9 cellular contexts compared by ENCODE assay signal in genomic region chr17:58330544-58330996, GRCh38. TPM values are rescaled to one million over a fixed set of nuclear protein-coding genes. Genes with fewer than 3 reads are reported as not detected.
DNase-seq lines count a peak whose midpoint lies in the region; ATAC-seq, FAIRE-seq and TF ChIP-seq lines count a peak whose summit lies in the region.
"Had no signal": no experiment of that assay in that cellular context is flagged by ENCODE, and none has a peak within 500 bp of the region (broad histone marks: within the 10 kb centered on the region; RNA-seq: fewer than 3 reads in every experiment).

No MANE protein-coding gene starts in this region.

- peaks cover 51% of the 10 kb centered on the region for H3K36me3 Mint-ChIP-seq in CD4-positive, alpha-beta T cell (ENCODE audit: low read depth)
- H3K36me3 Mint-ChIP-seq in HFFc6 (ENCODE audit: low read depth): no peaks in the 10 kb centered on the region

- TF ChIP-seq CTCF in CD4-positive, alpha-beta T cell (IDR thresholded peaks at IDR 0.05): no peak
- TF ChIP-seq CTCF in Peyer's patch (IDR thresholded peaks at IDR 0.05) (no peak), GM12878 (IDR thresholded peaks at IDR 0.05 in 2 of 3, conservative IDR thresholded peaks at IDR 0.05 in 1 of 3; ENCODE audit: control insufficient read depth in 2 of 3, extremely low read depth in 1 of 3, insufficient read depth in 1 of 3, low read depth in 3 of 3, low read length in 3 of 3) (no peak), HFFc6 (IDR thresholded peaks at IDR 0.05) (no peak), GM10248 (IDR thresholded peaks at IDR 0.05; ENCODE audit: control extremely low read depth, extremely low read depth, low read depth, missing control alignments) (no peak)

- RAD21 ChIA-PET in GM12878 (lab: Charles Lee; ENCODE audit: unreplicated experiment): interaction anchor here (0.6 to 18.1 kb wide), 3 partner anchors 12 to 85 kb away, joined by 3 to 323 read pairs (median 102); partner anchors contain the start of genes RNF43 and SUPT4H1

- no peaks in the 10 kb centered on the region for H3K27me3 Mint-ChIP-seq in CD4-positive, alpha-beta T cell
- H3K27me3 Mint-ChIP-seq in HFFc6 (ENCODE audit: insufficient read depth): peaks cover 12% of the 10 kb centered on the region

- H2BK120ac ChIP-seq in trophoblast cell (ENCODE audit: insufficient read depth, low read length, poor library complexity): no peak overlapping the region

- H4K20me1 ChIP-seq in GM12878 (ENCODE audit: control insufficient read depth, insufficient read depth): no peaks in the 10 kb centered on the region; the same call in 1 of the 2 replicates

- BruUV-seq in GM12878 (replicated peaks; lab: Mats Ljungman, UMichigan): no TSS peak

- peak overlapping the region; percentile 44 for H3K4me2 ChIP-seq in GM12878 (ENCODE audit: control insufficient read depth, insufficient read depth)
- H3K4me2 ChIP-seq in trophoblast cell (ENCODE audit: low read length): no peak overlapping the region

- H2AK5ac ChIP-seq in trophoblast cell (ENCODE audit: low read length): peak overlapping the region; percentile 35

- no peak overlapping the region for H2BK12ac ChIP-seq in trophoblast cell (ENCODE audit: low read length)

- SMC1A ChIA-PET in GM12878 (lab: Charles Lee; ENCODE audit: uncharacterized antibody, unreplicated experiment): interaction anchor here (8.6 kb wide), 1 partner anchor 13 kb away, joined by 143 read pairs; no protein-coding TSS in a partner anchor

- peaks cover 70% of the 10 kb centered on the region for H3K79me2 ChIP-seq in GM12878 (ENCODE audit: control insufficient read depth, insufficient read depth, low read length)
- H3K79me2 ChIP-seq in trophoblast cell (ENCODE audit: control insufficient read depth, insufficient read depth, low read length, poor library complexity): no peaks in the 10 kb centered on the region

- H3K4me1 ChIP-seq in Peyer's patch (peaks cover 0 to 26% (median 11%) of the 10 kb centered on the region in 4 donors), GM12878 (ENCODE audit: control insufficient read depth, insufficient read depth, low read length) (peaks cover 31% of the 10 kb centered on the region), trophoblast cell (ENCODE audit: control insufficient read depth in 1 of 2, insufficient read depth in 2 of 2, low read length in 2 of 2) (peaks cover 10 to 12% of the 10 kb centered on the region in 2 experiments)

- H3K36me3 ChIP-seq in Peyer's patch: no peaks in the 10 kb centered on the region
- peaks cover 6 to 14% of the 10 kb centered on the region in 2 experiments for H3K36me3 ChIP-seq in GM12878 (ENCODE audit: control insufficient read depth in 2 of 2, insufficient read depth in 2 of 2, low read length in 1 of 2)
- no peaks in the 10 kb centered on the region for H3K36me3 ChIP-seq in trophoblast cell (ENCODE audit: control insufficient read depth in 1 of 2, insufficient read depth in 2 of 2, low read length in 2 of 2)

- CTCF ChIA-PET in CD4-positive, alpha-beta T cell (lab: Charles Lee): interaction anchor here (2.4 to 7.9 kb wide), 3 partner anchors 13 to 87 kb away, joined by 8 to 59 read pairs (median 43); partner anchors contain the start of gene RNF43
- CTCF ChIA-PET in GM12878 (lab: Yijun Ruan, JAX) (interaction anchor here (0.8 to 1.7 kb wide), 2 partner anchors 12 to 14 kb away, joined by 3 to 10 read pairs; no protein-coding TSS in a partner anchor), GM10248 (lab: Yijun Ruan, JAX) (interaction anchor here (1.0 kb wide), 1 partner anchor 87 kb away, joined by 3 read pairs; the partner anchor contains the start of gene RNF43)

- no peak overlapping the region for H3K4ac ChIP-seq in trophoblast cell (ENCODE audit: low read depth, low read length)

- no peak for TF ChIP-seq RAD21 in GM12878 (IDR thresholded peaks at IDR 0.05; ENCODE audit: insufficient read depth, low read depth, low read length)

- H3K9me3 ChIP-seq in CD4-positive, alpha-beta T cell (ENCODE audit: control insufficient read depth, low read length): no peaks in the 10 kb centered on the region
- no peaks in the 10 kb centered on the region for H3K9me3 ChIP-seq in Peyer's patch
- no peaks in the 10 kb centered on the region; the same call in 2 of the 3 replicates for H3K9me3 ChIP-seq in GM12878 (replicated peaks; ENCODE audit: control insufficient read depth, insufficient read depth, low read length)
- H3K9me3 ChIP-seq in trophoblast cell (ENCODE audit: insufficient read depth, low read depth, low read length): no peaks in the 10 kb centered on the region

- H2BK5ac ChIP-seq in trophoblast cell (ENCODE audit: low read depth, low read length, poor library complexity): no peak overlapping the region

- TF ChIP-seq EP300 in GM12878 (IDR thresholded peaks at IDR 0.05; ENCODE audit: borderline replicate concordance in 1 of 2, control insufficient read depth in 1 of 2, low read depth in 2 of 2, low read length in 2 of 2): no peak

- H2AFZ ChIP-seq in GM12878 (ENCODE audit: control insufficient read depth, low read depth, low read length) (no peak overlapping the region), trophoblast cell (ENCODE audit: insufficient read depth, low read length, poor library complexity) (no peak overlapping the region)

- H3K79me1 ChIP-seq in trophoblast cell (ENCODE audit: low read length): peaks cover 5% of the 10 kb centered on the region

- H3K4me3 ChIP-seq in Peyer's patch: peak overlapping the region; percentile 57 to 88 (median 72)
- peak overlapping the region; percentile 94 for H3K4me3 ChIP-seq in GM12878
- no peak overlapping the region for H3K4me3 ChIP-seq in trophoblast cell (ENCODE audit: low read depth, low read length)

- no peak for FAIRE-seq in GM12878 (lab: Jason Lieb, UNC)

- H3K4me1 Mint-ChIP-seq in CD4-positive, alpha-beta T cell (ENCODE audit: low read depth): peaks cover 59% of the 10 kb centered on the region
- H3K4me1 Mint-ChIP-seq in HFFc6 (ENCODE audit: low read depth): peaks cover 10% of the 10 kb centered on the region

- H3K27ac Mint-ChIP-seq in CD4-positive, alpha-beta T cell: peak overlapping the region; percentile 84
- no peak overlapping the region for H3K27ac Mint-ChIP-seq in HFFc6

- H3K4me3 Mint-ChIP-seq in CD4-positive, alpha-beta T cell: peak overlapping the region; percentile 90
- H3K4me3 Mint-ChIP-seq in HFFc6: no peak overlapping the region

- H4K8ac ChIP-seq in trophoblast cell (ENCODE audit: low read depth, low read length): no peak overlapping the region

- WGBS in GM12878 (ENCODE audit: insufficient coverage, insufficient replicate concordance, low lambda C conversion rate, missing lambda C conversion rate): 2% methylated on average over 10 of the region's 10 CpGs
- no CpG with 5 or more reads among the region's 10 CpGs for WGBS in trophoblast cell (ENCODE audit: extremely low coverage, insufficient coverage, insufficient read length)

- H3K27ac ChIP-seq in CD4-positive, alpha-beta T cell (ENCODE audit: low read depth, low read length): peak overlapping the region; percentile 98
- H3K27ac ChIP-seq in Peyer's patch (peak overlapping the region; percentile 79 to 97 (median 95)), GM12878 (ENCODE audit: control insufficient read depth, insufficient read depth) (peak overlapping the region; percentile 100), trophoblast cell (ENCODE audit: low read depth, low read length) (no peak overlapping the region)

- POLR2A ChIA-PET in CD4-positive, alpha-beta T cell (lab: Charles Lee): interaction anchor here (0.9 to 22.3 kb wide), 4 partner anchors 7 to 87 kb away, joined by 3 to 1359 read pairs (median 934); partner anchors contain the start of genes RNF43, SUPT4H1 and TSPOAP1
- POLR2A ChIA-PET in GM12878 (lab: Charles Lee) (interaction anchor here (0.7 to 18.5 kb wide), 5 partner anchors 8 to 86 kb away, joined by 3 to 373 read pairs (median 6); partner anchors contain the start of gene RNF43), GM10248 (lab: Yijun Ruan, JAX) (interaction anchor here (2.3 to 4.5 kb wide), 3 partner anchors 9 to 21 kb away, joined by 16 to 90 read pairs (median 36); partner anchors contain the start of gene SUPT4H1)

- H3K14ac ChIP-seq in trophoblast cell (ENCODE audit: low read length): no peak overlapping the region

- intact Hi-C loops in CD4-positive, alpha-beta T cell (cut with DNase I, micrococcal nuclease): loop anchor here (5.0 to 10.0 kb wide), 7 partner anchors 184 to 1246 kb away; partner anchors contain the start of genes AKAP1 (in 1 of the 2), MRPS23 (in 1 of the 2), MTMR4 (in 1 of the 2) and TRIM37 (in 1 of the 2)
- intact Hi-C loops in GM12878 (cut with micrococcal nuclease; ENCODE audit: unreplicated experiment): no loop called here

- no peak overlapping the region for H4K91ac ChIP-seq in trophoblast cell (ENCODE audit: low read depth, low read length)

- H3K9ac ChIP-seq in GM12878 (ENCODE audit: control insufficient read depth, insufficient read depth, low read length) (peak overlapping the region; percentile 100), trophoblast cell (ENCODE audit: low read length) (no peak overlapping the region)

- no peaks in the 10 kb centered on the region for H3K9me3 Mint-ChIP-seq in CD4-positive, alpha-beta T cell
- no peaks in the 10 kb centered on the region for H3K9me3 Mint-ChIP-seq in HFFc6

- in situ Hi-C loops in GM12878 (cut with MboI): loop anchor here (10.0 kb wide), 1 partner anchor 1504 kb away; no protein-coding TSS in a partner anchor

- peak in 1 of 10 experiments; percentile 12 for DNase-seq in CD4-positive, alpha-beta T cell
- DNase-seq in Peyer's patch: no peak
- no peak for DNase-seq in GM12878 (ENCODE audit: low read depth, low spot score)
- DNase-seq in trophoblast cell: no peak
- no peak for DNase-seq in HFFc6
- no peak for DNase-seq in T-helper 9 cell
- no peak for DNase-seq in GM10248 (ENCODE audit: extremely low spot score)
- DNase-seq: DMS 273 treated with DMSO at 0.1 percent for 48 hours had no signal

- H3K18ac ChIP-seq in trophoblast cell (ENCODE audit: low read length): no peak overlapping the region

- H3K27me3 ChIP-seq in CD4-positive, alpha-beta T cell (ENCODE audit: control insufficient read depth, insufficient read depth, low read length): no peaks in the 10 kb centered on the region
- no peaks in the 10 kb centered on the region for H3K27me3 ChIP-seq in Peyer's patch
- no peaks in the 10 kb centered on the region for H3K27me3 ChIP-seq in GM12878 (replicated peaks in 1 of 2; ENCODE audit: control insufficient read depth in 2 of 2, insufficient read depth in 2 of 2, low read length in 1 of 2)
- H3K27me3 ChIP-seq in trophoblast cell (ENCODE audit: insufficient read depth, low read length): no peaks in the 10 kb centered on the region

- no peak for TF ChIP-seq POLR2A in Peyer's patch (IDR thresholded peaks at IDR 0.05)
- TF ChIP-seq POLR2A in GM12878 (IDR thresholded peaks at IDR 0.05; ENCODE audit: low read depth, low read length): no peak

- H3K23ac ChIP-seq in trophoblast cell (ENCODE audit: low read length): no peak overlapping the region

- no peak for ATAC-seq in CD4-positive, alpha-beta T cell (ENCODE audit: poor library complexity)
- ATAC-seq in GM12878 (no peak), GM18867 (IDR thresholded peaks at IDR 0.05; ENCODE audit: unreplicated experiment) (no peak)

- no peak overlapping the region for H4K12ac ChIP-seq in trophoblast cell (ENCODE audit: low read depth, low read length)

RNA-seq across cellular contexts. Expression of gene TSPOAP1, which starts 2.0 kb away (rescaled TPM):
- 10 to 100 TPM; 17.8 to 19.5 TPM for total RNA-seq in CD4-positive, alpha-beta T cell
- 10 to 100 TPM in 2 of 4 donors, 1 to 10 TPM in 2; 9.1 to 11.9 (median 10.4) TPM for total RNA-seq in Peyer's patch
- total RNA-seq in GM12878 (2013; cell fraction: nucleolus; rRNA removed): 52.4 and 53.8 TPM in 2 replicates
- 5.6 and 5.7 TPM in 2 replicates for total RNA-seq in GM12878 (2014; rRNA removed)
- total RNA-seq in GM12878 (2014; rRNA removed; fragmentation: Illumina TruSeq; extraction: Trizol): 2.8 and 3.6 TPM in 2 replicates
- 6.5 and 8.8 TPM in 2 replicates for total RNA-seq in GM12878 (2021)
- polyA plus RNA-seq in GM12878 (2011; ENCODE audit: low read depth): 5.7 TPM
- polyA plus RNA-seq in GM12878 (2011; rRNA removed): 11.6 and 16.4 TPM in 2 replicates
- 12.2 and 16.5 TPM in 2 replicates for polyA plus RNA-seq in GM12878 (2011; cell fraction: cytosol; rRNA removed)
- polyA plus RNA-seq in GM12878 (2011; cell fraction: nucleus; rRNA removed): 164 and 168 TPM in 2 replicates
- polyA plus RNA-seq in GM12878 (2012): 9.8 and 14.2 TPM in 2 replicates
- polyA plus RNA-seq in GM12878 (2014; fragmentation: Illumina TruSeq; extraction: Trizol): 1.2 and 4.2 TPM in 2 replicates
- polyA plus RNA-seq in GM12878 (2014; fragmentation: Nextera tagmentation; extraction: Ambion mirVana): under 1 TPM in 1 of 2 experiments, not detected in 1; 0.58 TPM
- 8.5 and 10.9 TPM in 2 replicates for polyA plus RNA-seq in GM12878 (2014; rRNA removed)
- 1 to 10 TPM; 2.2 to 3.2 TPM for polyA plus RNA-seq in GM12878 (2016; fragmentation: Nextera tagmentation; extraction: Ambion mirVana)
- polyA minus RNA-seq in GM12878 (2011; rRNA and poly(A)+ RNA removed): 7.2 and 17.1 TPM in 2 replicates
- 6.4 and 6.7 TPM in 2 replicates for polyA minus RNA-seq in GM12878 (2011; cell fraction: cytosol; rRNA and poly(A)+ RNA removed)
- polyA minus RNA-seq in GM12878 (2011; cell fraction: nucleus; rRNA and poly(A)+ RNA removed): 16.2 and 33.3 TPM in 2 replicates
- 1.1 and 1.3 TPM in 2 replicates for polyA plus RNA-seq in trophoblast cell (2013)
- total RNA-seq in HFFc6 (2021; fragmentation: NEBNext Ultra II Directional; extraction: Animal tissue kit (Norgen Biotek cat#: 25700)): 1 to 10 TPM in 4 of 6 experiments, under 1 TPM in 2; 0.50 to 1.8 (median 1.3) TPM

RNA-seq across cellular contexts. Expression of gene SUPT4H1, which starts 21.4 kb away (rescaled TPM):
- total RNA-seq in CD4-positive, alpha-beta T cell: 10 to 100 TPM; 46.5 to 47.0 TPM
- total RNA-seq in Peyer's patch (10 to 100 TPM; 31.9 to 56.1 (median 47.9) TPM), GM12878 (2014; rRNA removed) (87.9 and 92.8 TPM in 2 replicates), GM12878 (2014; rRNA removed; fragmentation: Illumina TruSeq; extraction: Trizol) (70.4 and 83.8 TPM in 2 replicates), GM12878 (2021) (87.0 and 93.2 TPM in 2 replicates)
- total RNA-seq in GM12878 (2013; cell fraction: nucleolus; rRNA removed): 8.8 and 9.5 TPM in 2 replicates
- 90.2 TPM for polyA plus RNA-seq in GM12878 (2011; ENCODE audit: low read depth)
- polyA plus RNA-seq in GM12878 (2011; rRNA removed) (230 and 240 TPM in 2 replicates), GM12878 (2014; fragmentation: Illumina TruSeq; extraction: Trizol) (98.9 and 112 TPM in 2 replicates), GM12878 (2014; fragmentation: Nextera tagmentation; extraction: Ambion mirVana) (100 to 1,000 TPM; 148 to 293 TPM), GM12878 (2014; rRNA removed) (94.9 and 102 TPM in 2 replicates), GM12878 (2016; fragmentation: Nextera tagmentation; extraction: Ambion mirVana) (100 to 1,000 TPM; 143 to 159 TPM)
- 105 and 107 TPM in 2 replicates for polyA plus RNA-seq in GM12878 (2011; cell fraction: cytosol; rRNA removed)
- 61.5 and 64.9 TPM in 2 replicates for polyA plus RNA-seq in GM12878 (2011; cell fraction: nucleus; rRNA removed)
- 88.7 and 95.3 TPM in 2 replicates for polyA plus RNA-seq in GM12878 (2012)
- 60.9 and 80.0 TPM in 2 replicates for polyA minus RNA-seq in GM12878 (2011; rRNA and poly(A)+ RNA removed)
- 11.5 and 19.8 TPM in 2 replicates for polyA minus RNA-seq in GM12878 (2011; cell fraction: cytosol; rRNA and poly(A)+ RNA removed)
- 5.6 and 14.2 TPM in 2 replicates for polyA minus RNA-seq in GM12878 (2011; cell fraction: nucleus; rRNA and poly(A)+ RNA removed)
- 63.5 and 64.6 TPM in 2 replicates for polyA plus RNA-seq in trophoblast cell (2013)
- 100 to 1,000 TPM in 4 of 6 experiments, 10 to 100 TPM in 2; 95.6 to 110 (median 105) TPM for total RNA-seq in HFFc6 (2021; fragmentation: NEBNext Ultra II Directional; extraction: Animal tissue kit (Norgen Biotek cat#: 25700))

RNA-seq across cellular contexts. Expression of gene MPO, which starts 49.8 kb away (rescaled TPM):
- total RNA-seq in CD4-positive, alpha-beta T cell: under 1 TPM in 1 of 2 experiments, not detected in 1; 0.77 TPM
- total RNA-seq in Peyer's patch (1 to 10 TPM in 1 of 4 donors, not detected in 3; 1.7 TPM), GM12878 (2014; rRNA removed) (0.05 and 0.06 TPM in 2 replicates), GM12878 (2014; rRNA removed; fragmentation: Illumina TruSeq; extraction: Trizol) (0.09 and 0.13 TPM in 2 replicates), GM12878 (2021) (0.08 and 0.23 TPM in 2 replicates)
- not detected in 2 replicates for total RNA-seq in GM12878 (2013; cell fraction: nucleolus; rRNA removed)
- polyA plus RNA-seq in GM12878 (2011; ENCODE audit: low read depth): not detected
- polyA plus RNA-seq in GM12878 (2011; rRNA removed) (0.35 and 0.49 TPM in 2 replicates), GM12878 (2014; fragmentation: Illumina TruSeq; extraction: Trizol) (0.10 TPM in 1 of 2 replicates, not detected in the other), GM12878 (2014; fragmentation: Nextera tagmentation; extraction: Ambion mirVana) (under 1 TPM; 0.10 to 0.26 TPM), GM12878 (2014; rRNA removed) (0.14 TPM in 2 replicates), GM12878 (2016; fragmentation: Nextera tagmentation; extraction: Ambion mirVana) (under 1 TPM; 0.09 to 0.17 TPM)
- 0.33 and 0.45 TPM in 2 replicates for polyA plus RNA-seq in GM12878 (2011; cell fraction: cytosol; rRNA removed)
- 0.10 and 0.19 TPM in 2 replicates for polyA plus RNA-seq in GM12878 (2011; cell fraction: nucleus; rRNA removed)
- 0.08 TPM in 1 of 2 replicates, not detected in the other for polyA plus RNA-seq in GM12878 (2012)
- 0.15 and 0.37 TPM in 2 replicates for polyA minus RNA-seq in GM12878 (2011; rRNA and poly(A)+ RNA removed)
- polyA minus RNA-seq in GM12878 (2011; cell fraction: cytosol; rRNA and poly(A)+ RNA removed): not detected in 2 replicates
- not detected in 2 replicates for polyA minus RNA-seq in GM12878 (2011; cell fraction: nucleus; rRNA and poly(A)+ RNA removed)
- not detected in 2 replicates for polyA plus RNA-seq in trophoblast cell (2013)
- total RNA-seq in HFFc6 (2021; fragmentation: NEBNext Ultra II Directional; extraction: Animal tissue kit (Norgen Biotek cat#: 25700)): not detected
